18 cellular contexts compared by ENCODE assay signal in genomic region chr20:44691424-44692423, GRCh38. TPM values are rescaled to one million over a fixed set of nuclear protein-coding genes. Genes with fewer than 3 reads are reported as not detected.
DNase-seq lines count a peak whose midpoint lies in the region; ATAC-seq and TF ChIP-seq lines count a peak whose summit lies in the region.
"Had no signal": no experiment of that assay in that cellular context is flagged by ENCODE, and none has a peak within 500 bp of the region (broad histone marks: within the 10 kb centered on the region; RNA-seq: fewer than 3 reads in every experiment).

No MANE protein-coding gene starts in this region.

- no peak overlapping the region for H3K4me3 Mint-ChIP-seq in HFFc6
- no peak overlapping the region for H3K4me3 Mint-ChIP-seq in activated CD8-positive, alpha-beta T cell treated with anti-CD3 and anti-CD28 coated beads, Interleukin-2, amount 10 ng/mL, durations not matched to agents 7 days and 5 days
- H3K4me3 Mint-ChIP-seq: CD4-positive, CD25-positive, alpha-beta regulatory T cell had no signal

- H3K36me3 ChIP-seq in esophagus muscularis mucosa (no peaks in the 10 kb centered on the region), lung (ENCODE audit: control insufficient read depth in 2 of 2, insufficient read depth in 2 of 2, low read length in 2 of 2) (no peaks in the 10 kb centered on the region), tibial artery (no peaks in the 10 kb centered on the region)
- H3K36me3 ChIP-seq: pancreas had no signal

- CTCF ChIA-PET in activated CD8-positive, alpha-beta T cell treated with anti-CD3 and anti-CD28 coated beads, Interleukin-2, amount 10 ng/mL, durations not matched to agents 7 days and 5 days (lab: Charles Lee), result no interaction called here

- H3K9me3 ChIP-seq in esophagus muscularis mucosa, result no peaks in the 10 kb centered on the region
- H3K9me3 ChIP-seq in lung (ENCODE audit: control insufficient read depth in 2 of 2, insufficient read depth in 1 of 2, low read length in 1 of 2), result no peaks in the 10 kb centered on the region
- no peaks in the 10 kb centered on the region for H3K9me3 ChIP-seq in tibial artery
- H3K9me3 ChIP-seq: pancreas had no signal

- peak; percentile 6 for TF ChIP-seq POLR2A in esophagus muscularis mucosa (IDR thresholded peaks at IDR 0.05; ENCODE audit: low read depth)

- ATAC-seq in lung (ENCODE audit: insufficient read depth, low FRiP score) (no peak), HG03342 (IDR thresholded peaks at IDR 0.05; ENCODE audit: unreplicated experiment) (no peak), GM21423 (IDR thresholded peaks at IDR 0.05; ENCODE audit: unreplicated experiment) (no peak)
- no peak for ATAC-seq in activated CD8-positive, alpha-beta T cell treated with anti-CD3 and anti-CD28 coated beads, Interleukin-2, amount 10 ng/mL, durations not matched to agents 7 days and 5 days

- 59% methylated on average over 7 of the region's 7 CpGs for WGBS in esophagus muscularis mucosa
- 68 to 83% methylated on average over 7 of the region's 7 CpGs for WGBS in lung, 2 donors

- peaks cover 17% of the 10 kb centered on the region for H3K9me3 Mint-ChIP-seq in HFFc6
- H3K9me3 Mint-ChIP-seq in activated CD8-positive, alpha-beta T cell treated with anti-CD3 and anti-CD28 coated beads, Interleukin-2, amount 10 ng/mL, durations not matched to agents 7 days and 5 days (ENCODE audit: insufficient read depth), result no peaks in the 10 kb centered on the region

- intact Hi-C loops in esophagus muscularis mucosa (cut with DNase I), result no loop called here
- intact Hi-C loops in tibial artery (cut with DNase I; ENCODE audit: low total_unique reads), result no loop called here

- H3K27ac ChIP-seq in esophagus muscularis mucosa (replicated peaks in 1 of 4) (peak overlapping the region; percentile 87 to 91 (median 90)), lung (ENCODE audit: low read depth in 1 of 2, low read length in 1 of 2) (peak overlapping the region; percentile 49 to 92), tibial artery (peak overlapping the region; percentile 83 to 93)
- H3K27ac ChIP-seq: pancreas, SK-N-MC had no signal

- H3K4me1 ChIP-seq in esophagus muscularis mucosa (peaks cover 58 to 83% (median 75%) of the 10 kb centered on the region in 4 donors), lung (ENCODE audit: control insufficient read depth in 2 of 2, insufficient read depth in 2 of 2, low read length in 2 of 2) (peaks cover 10% of the 10 kb centered on the region in 2 donors), tibial artery (peaks cover 0 to 76% (median 60%) of the 10 kb centered on the region in 4 donors)

- H3K27me3 ChIP-seq in esophagus muscularis mucosa, result no peaks in the 10 kb centered on the region
- no peaks in the 10 kb centered on the region for H3K27me3 ChIP-seq in lung (ENCODE audit: control insufficient read depth, insufficient read depth)
- H3K27me3 ChIP-seq in tibial artery, result no peaks in the 10 kb centered on the region
- H3K27me3 ChIP-seq: pancreas had no signal

- TF ChIP-seq CTCF in HFFc6 (IDR thresholded peaks at IDR 0.05) (no peak), esophagus muscularis mucosa (IDR thresholded peaks at IDR 0.05) (no peak), lung (IDR thresholded peaks at IDR 0.05; ENCODE audit: control extremely low read depth, extremely low read depth) (no peak), tibial artery (IDR thresholded peaks at IDR 0.05) (no peak)

- POLR2A ChIA-PET in activated CD8-positive, alpha-beta T cell treated with anti-CD3 and anti-CD28 coated beads, Interleukin-2, amount 10 ng/mL, durations not matched to agents 7 days and 5 days (lab: Charles Lee), result no interaction called here

- peaks cover 62% of the 10 kb centered on the region for H3K4me1 Mint-ChIP-seq in HFFc6 (ENCODE audit: low read depth)
- H3K4me1 Mint-ChIP-seq in activated CD8-positive, alpha-beta T cell treated with anti-CD3 and anti-CD28 coated beads, Interleukin-2, amount 10 ng/mL, durations not matched to agents 7 days and 5 days (ENCODE audit: low read depth), result peaks cover 10% of the 10 kb centered on the region

- peaks cover 12% of the 10 kb centered on the region for H3K36me3 Mint-ChIP-seq in HFFc6 (ENCODE audit: low read depth)
- no peaks in the 10 kb centered on the region for H3K36me3 Mint-ChIP-seq in activated CD8-positive, alpha-beta T cell treated with anti-CD3 and anti-CD28 coated beads, Interleukin-2, amount 10 ng/mL, durations not matched to agents 7 days and 5 days (ENCODE audit: low read depth)
- H3K36me3 Mint-ChIP-seq: CD4-positive, CD25-positive, alpha-beta regulatory T cell had no signal

- TF ChIP-seq EP300 in esophagus muscularis mucosa (IDR thresholded peaks at IDR 0.05), result peak; percentile 79

- H3K27me3 Mint-ChIP-seq in HFFc6 (ENCODE audit: insufficient read depth), result peaks cover 6% of the 10 kb centered on the region
- H3K27me3 Mint-ChIP-seq in activated CD8-positive, alpha-beta T cell treated with anti-CD3 and anti-CD28 coated beads, Interleukin-2, amount 10 ng/mL, durations not matched to agents 7 days and 5 days (ENCODE audit: low read depth), result no peaks in the 10 kb centered on the region

- H3K4me3 ChIP-seq in esophagus muscularis mucosa (no peak overlapping the region), lung (no peak overlapping the region), tibial artery (no peak overlapping the region)
- H3K4me3 ChIP-seq: pancreas, SK-N-MC had no signal

- DNase-seq in HFFc6 (no peak), esophagus muscularis mucosa (ENCODE audit: extremely low spot score) (no peak), lung (ENCODE audit: low spot score) (no peak), tibial artery (peak; percentile 88 to 95), NCI-H510A treated with DMSO at 0.1 percent for 48 hours (lab: John Stamatoyannopoulos, UW) (no peak)
- no peak for DNase-seq in activated CD8-positive, alpha-beta T cell treated with anti-CD3 and anti-CD28 coated beads, Interleukin-2, amount 10 ng/mL, durations not matched to agents 7 days and 5 days
- DNase-seq: activated CD4-positive, CD25-positive, alpha-beta regulatory T cell; anterior cingulate cortex; CD4-positive, CD25-positive, alpha-beta regulatory T cell; hippocampal formation; KBM-7; NCI-H146; pancreas; stimulated activated CD4-positive, alpha-beta T cell treated with anti-CD3 and anti-CD28 coated beads, Interleukin-2, amount 100 ng/mL, for 24 hours had no signal

- peak overlapping the region; percentile 86 for H3K27ac Mint-ChIP-seq in HFFc6
- H3K27ac Mint-ChIP-seq in activated CD8-positive, alpha-beta T cell treated with anti-CD3 and anti-CD28 coated beads, Interleukin-2, amount 10 ng/mL, durations not matched to agents 7 days and 5 days, result no peak overlapping the region

RNA-seq across cellular contexts. Expression of gene CCN5, which starts 23.4 kb away (rescaled TPM):
- total RNA-seq in HFFc6 (2021; fragmentation: NEBNext Ultra II Directional; extraction: Animal tissue kit (Norgen Biotek cat#: 25700)), result under 1 TPM in 1 of 6 experiments, not detected in 5; 0.14 TPM
- total RNA-seq in esophagus muscularis mucosa (100 to 1,000 TPM; 350 to 833 (median 456) TPM), lung (10 to 100 TPM in 1 of 2 donors, under 1 TPM in 1; 0.23 to 44.8 TPM)
- polyA plus RNA-seq in lung, result 10 to 100 TPM; 24.1 to 92.1 TPM
- total RNA-seq in activated CD8-positive, alpha-beta T cell treated with anti-CD3 and anti-CD28 coated beads, Interleukin-2, amount 10 ng/mL, durations not matched to agents 7 days and 5 days, result not detected
- total RNA-seq: CD4-positive, CD25-positive, alpha-beta regulatory T cell; lung microvascular endothelial cell had no signal
- polyA plus RNA-seq: CD4-positive, CD25-positive, alpha-beta regulatory T cell had no signal

RNA-seq across cellular contexts. Expression of gene ADA, which starts 40.2 kb away (rescaled TPM):
- total RNA-seq in HFFc6 (2021; fragmentation: NEBNext Ultra II Directional; extraction: Animal tissue kit (Norgen Biotek cat#: 25700)), result 10 to 100 TPM; 11.0 to 15.9 (median 12.7) TPM
- total RNA-seq in esophagus muscularis mucosa (10 to 100 TPM in 3 of 4 donors, 1 to 10 TPM in 1; 9.6 to 18.4 (median 13.4) TPM), lung (1 to 10 TPM; 6.2 to 9.8 TPM)
- 10 to 100 TPM in 1 of 2 donors, 1 to 10 TPM in 1; 4.2 to 55.2 TPM for polyA plus RNA-seq in lung
- 100 to 1,000 TPM; 110 to 112 TPM for total RNA-seq in activated CD8-positive, alpha-beta T cell treated with anti-CD3 and anti-CD28 coated beads, Interleukin-2, amount 10 ng/mL, durations not matched to agents 7 days and 5 days

RNA-seq across cellular contexts. Expression of gene KCNK15, which starts 53.9 kb away (rescaled TPM):
- total RNA-seq in HFFc6 (2021; fragmentation: NEBNext Ultra II Directional; extraction: Animal tissue kit (Norgen Biotek cat#: 25700)), result under 1 TPM in 5 of 6 experiments, not detected in 1; 0.07 to 0.28 (median 0.21) TPM
- total RNA-seq in esophagus muscularis mucosa (1 to 10 TPM; 3.6 to 5.6 (median 5.0) TPM), lung (1 to 10 TPM in 1 of 2 donors, under 1 TPM in 1; 0.48 to 2.6 TPM)
- 1 to 10 TPM in 1 of 2 donors, under 1 TPM in 1; 0.81 to 1.5 TPM for polyA plus RNA-seq in lung
- not detected for total RNA-seq in activated CD8-positive, alpha-beta T cell treated with anti-CD3 and anti-CD28 coated beads, Interleukin-2, amount 10 ng/mL, durations not matched to agents 7 days and 5 days
- total RNA-seq: CD4-positive, CD25-positive, alpha-beta regulatory T cell; lung microvascular endothelial cell had no signal
- polyA plus RNA-seq: CD4-positive, CD25-positive, alpha-beta regulatory T cell had no signal

Comparison
In these comparisons a context has a peak if more than half of its experiments do, and no peak if none do; other contexts are left out.
1. DNase-seq: peak in tibial artery (2 of 2); none in HFFc6 (single experiment), esophagus muscularis mucosa (single experiment), lung (single experiment), NCI-H510A treated with DMSO at 0.1 percent for 48 hours (single experiment) and activated CD8-positive, alpha-beta T cell treated with anti-CD3 and anti-CD28 coated beads, Interleukin-2, amount 10 ng/mL, durations not matched to agents 7 days and 5 days (single experiment).
2. RNA of gene CCN5, which starts 23.4 kb away (total RNA-seq): 350 to 833 TPM in esophagus muscularis mucosa; 0.23 to 44.8 TPM in lung, 0.14 TPM in HFFc6 and not detected in activated CD8-positive, alpha-beta T cell treated with anti-CD3 and anti-CD28 coated beads, Interleukin-2, amount 10 ng/mL, durations not matched to agents 7 days and 5 days; every median in the first group is over 4 times any median in the second.
3. RNA of gene ADA, which starts 40.2 kb away (total RNA-seq): 110 to 112 TPM in activated CD8-positive, alpha-beta T cell treated with anti-CD3 and anti-CD28 coated beads, Interleukin-2, amount 10 ng/mL, durations not matched to agents 7 days and 5 days; 9.6 to 18.4 TPM in esophagus muscularis mucosa, 11.0 to 15.9 TPM in HFFc6 and 6.2 to 9.8 TPM in lung; every median in the first group is over 4 times any median in the second.
4. Peak in every context shown above with its lines, with median percentiles within 50 percentile points of each other: H3K27ac ChIP-seq.